ENCODE assay signal across 1 cellular context in the genomic region with DNA sequence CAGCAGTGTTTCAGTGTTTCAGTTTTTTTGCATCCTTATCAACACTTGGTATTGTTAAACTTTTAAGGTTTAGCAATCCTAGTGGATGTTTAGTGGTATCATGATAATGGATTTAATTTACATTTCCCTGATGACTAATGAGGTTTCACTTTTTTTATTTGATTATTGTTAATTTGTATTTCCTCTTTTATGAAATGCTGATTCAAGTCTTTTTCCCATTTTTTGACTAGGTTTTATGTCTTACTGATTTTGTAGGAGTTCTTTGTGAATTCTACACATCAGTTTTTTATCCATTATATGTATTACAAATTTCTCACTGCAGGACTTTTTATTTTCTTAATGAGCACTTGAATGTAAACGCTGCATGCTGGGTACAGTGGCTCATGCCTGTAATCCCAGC.
TF ChIP-seq lines count a peak whose summit lies in the region.

No MANE protein-coding gene starts in this region.

TF ChIP-seq in HepG2, 621 proteins besides CTCF, POLR2A, EP300 and RAD21:
- TF ChIP-seq, protein P1, sequence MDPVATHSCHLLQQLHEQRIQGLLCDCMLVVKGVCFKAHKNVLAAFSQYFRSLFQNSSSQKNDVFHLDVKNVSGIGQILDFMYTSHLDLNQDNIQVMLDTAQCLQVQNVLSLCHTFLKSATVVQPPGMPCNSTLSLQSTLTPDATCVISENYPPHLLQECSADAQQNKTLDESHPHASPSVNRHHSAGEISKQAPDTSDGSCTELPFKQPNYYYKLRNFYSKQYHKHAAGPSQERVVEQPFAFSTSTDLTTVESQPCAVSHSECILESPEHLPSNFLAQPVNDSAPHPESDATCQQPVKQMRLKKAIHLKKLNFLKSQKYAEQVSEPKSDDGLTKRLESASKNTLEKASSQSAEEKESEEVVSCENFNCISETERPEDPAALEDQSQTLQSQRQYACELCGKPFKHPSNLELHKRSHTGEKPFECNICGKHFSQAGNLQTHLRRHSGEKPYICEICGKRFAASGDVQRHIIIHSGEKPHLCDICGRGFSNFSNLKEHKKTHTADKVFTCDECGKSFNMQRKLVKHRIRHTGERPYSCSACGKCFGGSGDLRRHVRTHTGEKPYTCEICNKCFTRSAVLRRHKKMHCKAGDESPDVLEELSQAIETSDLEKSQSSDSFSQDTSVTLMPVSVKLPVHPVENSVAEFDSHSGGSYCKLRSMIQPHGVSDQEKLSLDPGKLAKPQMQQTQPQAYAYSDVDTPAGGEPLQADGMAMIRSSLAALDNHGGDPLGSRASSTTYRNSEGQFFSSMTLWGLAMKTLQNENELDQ (CRISPR knock-in tag; IDR thresholded peaks at IDR 0.05; ENCODE audit: borderline replicate concordance) = no peak
- TF ChIP-seq MAFF (IDR thresholded peaks at IDR 0.05; ENCODE audit: low read depth, low read length) (peak; percentile 38; the same call in 1 of the 2 replicates), MAFK (conservative IDR thresholded peaks at IDR 0.05 in 1 of 2, IDR thresholded peaks at IDR 0.05 in 1 of 2; ENCODE audit: low read length in 2 of 2) (peak; percentile 36 to 62; a peak in 3 of 4 replicates), ZFP90 (CRISPR knock-in tag; IDR thresholded peaks at IDR 0.05; ENCODE audit: borderline replicate concordance) (no peak)
